In the genomic region with DNA sequence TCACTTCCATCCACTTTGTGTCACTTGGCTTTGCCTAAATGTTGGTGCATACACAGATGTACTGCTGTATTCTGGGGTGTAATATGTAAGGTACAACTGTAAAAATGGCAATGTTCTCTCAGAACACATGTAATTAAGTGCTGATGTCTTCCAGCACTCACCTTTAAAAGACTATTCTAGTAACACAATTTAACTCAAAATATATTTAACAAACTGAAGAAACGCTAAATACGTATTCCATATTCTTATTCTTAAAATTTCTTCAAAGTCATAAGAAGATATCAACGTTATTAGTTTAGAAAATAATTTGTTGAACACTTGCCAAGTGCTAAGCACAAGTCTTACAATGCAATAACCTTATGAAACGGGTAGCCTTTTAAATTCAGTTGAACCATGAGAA, we compare ENCODE assay signal across 15 cellular contexts. TPM values are rescaled to one million over a fixed set of nuclear protein-coding genes. Genes with fewer than 3 reads are reported as not detected.
DNase-seq lines count a peak whose midpoint lies in the region; ATAC-seq, FAIRE-seq and TF ChIP-seq lines count a peak whose summit lies in the region.
"Had no signal": no experiment of that assay in that cellular context is flagged by ENCODE, and none has a peak within 500 bp of the region (broad histone marks: within the 10 kb centered on the region; RNA-seq: fewer than 3 reads in every experiment).

No MANE protein-coding gene starts in this region.

- peaks cover 90% of the 10 kb centered on the region for H3K79me2 ChIP-seq in ACC112 (ENCODE audit: control insufficient read depth, insufficient read depth, low read length, unreplicated experiment)

- WGBS in small intestine, 3 donors, result 58 to 70% (median 66%) methylated on average over 4 of the region's 4 CpGs

- TF ChIP-seq CTCF in CD14-positive monocyte (IDR thresholded peaks at IDR 0.05), result no peak

- peak overlapping the region; percentile 75 for H3K27ac ChIP-seq in ACC112 (ENCODE audit: low read depth, low read length)
- H3K27ac ChIP-seq in naive thymus-derived CD4-positive, alpha-beta T cell (ENCODE audit: low read depth, low read length), result no peak overlapping the region
- no peak overlapping the region for H3K27ac ChIP-seq in small intestine (ENCODE audit: low read depth in 1 of 2, low read length in 1 of 2)

- POLR2A ChIA-PET in naive thymus-derived CD4-positive, alpha-beta T cell (lab: Charles Lee), result interaction anchor here (9.0 kb wide), 1 partner anchor 33 kb away, joined by 61 read pairs; a partner anchor contains a TSS

- H3K27ac Mint-ChIP-seq in CD14-positive monocyte, result peak overlapping the region in 4 of 7 donors; percentile 14 to 83 (median 41)
- H3K27ac Mint-ChIP-seq in activated T-helper 1 cell treated with anti-CD3 and anti-CD28 coated beads, Interleukin-12 subunit alpha, Interleukin-12 subunit beta, Interleukin-2, Interleukin-4 antibody, amounts not matched to agents 30 ng/mL and 10 ng/mL and 1 ng/mL, durations not matched to agents 14 hours and 24 hours and 36 hours, result peak overlapping the region; percentile 93
- peak overlapping the region in 8 of 9 donors; percentile 75 to 97 (median 84) for H3K27ac Mint-ChIP-seq in naive thymus-derived CD4-positive, alpha-beta T cell
- H3K27ac Mint-ChIP-seq: H9 had no signal

- H3K4me1 Mint-ChIP-seq in CD14-positive monocyte, result peaks cover 42% of the 10 kb centered on the region
- H3K4me1 Mint-ChIP-seq in activated T-helper 1 cell treated with anti-CD3 and anti-CD28 coated beads, Interleukin-12 subunit alpha, Interleukin-12 subunit beta, Interleukin-2, Interleukin-4 antibody, amounts not matched to agents 30 ng/mL and 10 ng/mL and 1 ng/mL, durations not matched to agents 14 hours and 24 hours and 36 hours (ENCODE audit: low read depth), result peaks cover 64% of the 10 kb centered on the region
- peaks cover 35 to 76% (median 69%) of the 10 kb centered on the region in 7 donors for H3K4me1 Mint-ChIP-seq in naive thymus-derived CD4-positive, alpha-beta T cell

- no peak for FAIRE-seq in small intestine (lab: Jason Lieb, UNC)

- CTCF ChIA-PET in naive thymus-derived CD4-positive, alpha-beta T cell (lab: Charles Lee), result interaction anchor here (0.8 to 5.8 kb wide), 4 partner anchors 10 to 362 kb away, joined by 3 to 51 read pairs (median 6); a partner anchor contains a TSS

- H3K4me3 Mint-ChIP-seq in CD14-positive monocyte, result no peak overlapping the region
- H3K4me3 Mint-ChIP-seq in activated T-helper 1 cell treated with anti-CD3 and anti-CD28 coated beads, Interleukin-12 subunit alpha, Interleukin-12 subunit beta, Interleukin-2, Interleukin-4 antibody, amounts not matched to agents 30 ng/mL and 10 ng/mL and 1 ng/mL, durations not matched to agents 14 hours and 24 hours and 36 hours, result peak overlapping the region; percentile 100
- peak overlapping the region in 7 of 10 donors; percentile 9 to 97 (median 85) for H3K4me3 Mint-ChIP-seq in naive thymus-derived CD4-positive, alpha-beta T cell
- H3K4me3 Mint-ChIP-seq: H9 had no signal

- peaks cover 19% of the 10 kb centered on the region for H3K4me1 ChIP-seq in ACC112 (ENCODE audit: control insufficient read depth, insufficient read depth, low read length, unreplicated experiment)
- peaks cover 20 to 22% of the 10 kb centered on the region in 2 donors for H3K4me1 ChIP-seq in naive thymus-derived CD4-positive, alpha-beta T cell (ENCODE audit: control insufficient read depth in 2 of 2, insufficient read depth in 2 of 2, low read length in 2 of 2)
- H3K4me1 ChIP-seq in small intestine (ENCODE audit: control insufficient read depth in 2 of 2, insufficient read depth in 1 of 2, low read depth in 1 of 2, low read length in 1 of 2), result peaks cover 0 to 14% of the 10 kb centered on the region in 2 donors

- no peak overlapping the region for H2AFZ ChIP-seq in ACC112 (ENCODE audit: low read length, unreplicated experiment)

- no peak for DNase-seq in CD14-positive monocyte (ENCODE audit: low spot score)
- no peak for DNase-seq in activated T-helper 1 cell treated with anti-CD3 and anti-CD28 coated beads, Interleukin-12 subunit alpha, Interleukin-12 subunit beta, Interleukin-2, Interleukin-4 antibody, amounts not matched to agents 30 ng/mL and 10 ng/mL and 1 ng/mL, durations not matched to agents 14 hours and 24 hours and 36 hours (ENCODE audit: low spot score)
- no peak for DNase-seq in naive thymus-derived CD4-positive, alpha-beta T cell
- DNase-seq in small intestine, result no peak
- DNase-seq in cerebellar cortex (ENCODE audit: low spot score), result no peak
- DNase-seq in RKO (ENCODE audit: low spot score), result no peak
- DNase-seq: central memory CD4-positive, alpha-beta T cell; foreskin melanocyte; H9; NCI-H2107; NCI-H748 treated with DMSO at 0.1 percent for 48 hours; Peyer's patch had no signal

- H3K9me3 ChIP-seq in naive thymus-derived CD4-positive, alpha-beta T cell (ENCODE audit: control insufficient read depth in 2 of 3, low read length in 3 of 3), result no peaks in the 10 kb centered on the region
- no peaks in the 10 kb centered on the region for H3K9me3 ChIP-seq in small intestine (ENCODE audit: control insufficient read depth, low read depth)
- H3K9me3 ChIP-seq: Peyer's patch had no signal

- H3K9me3 Mint-ChIP-seq in CD14-positive monocyte, result no peaks in the 10 kb centered on the region
- no peaks in the 10 kb centered on the region for H3K9me3 Mint-ChIP-seq in activated T-helper 1 cell treated with anti-CD3 and anti-CD28 coated beads, Interleukin-12 subunit alpha, Interleukin-12 subunit beta, Interleukin-2, Interleukin-4 antibody, amounts not matched to agents 30 ng/mL and 10 ng/mL and 1 ng/mL, durations not matched to agents 14 hours and 24 hours and 36 hours
- peaks cover 0 to 6% (median 0%) of the 10 kb centered on the region in 11 donors for H3K9me3 Mint-ChIP-seq in naive thymus-derived CD4-positive, alpha-beta T cell
- H3K9me3 Mint-ChIP-seq: memory B cell had no signal

- intact Hi-C loops in CD14-positive monocyte (cut with micrococcal nuclease), result loop anchor here in 1 of 2 donors (5.0 to 10.0 kb wide), 4 partner anchors 34 to 742 kb away; a partner anchor contains a TSS
- intact Hi-C loops in activated T-helper 1 cell treated with anti-CD3 and anti-CD28 coated beads, Interleukin-12 subunit alpha, Interleukin-12 subunit beta, Interleukin-2, Interleukin-4 antibody, amounts not matched to agents 30 ng/mL and 10 ng/mL and 1 ng/mL, durations not matched to agents 14 hours and 24 hours and 36 hours (cut with micrococcal nuclease), result loop anchor here (1.0 to 10.0 kb wide), 3 partner anchors 423 to 732 kb away; no protein-coding TSS in a partner anchor
- intact Hi-C loops in naive thymus-derived CD4-positive, alpha-beta T cell (cut with micrococcal nuclease), result loop anchor here (10.0 kb wide), 4 partner anchors 632 to 1728 kb away; a partner anchor contains a TSS

- no peaks in the 10 kb centered on the region for H3K36me3 Mint-ChIP-seq in CD14-positive monocyte
- peaks cover 29% of the 10 kb centered on the region for H3K36me3 Mint-ChIP-seq in activated T-helper 1 cell treated with anti-CD3 and anti-CD28 coated beads, Interleukin-12 subunit alpha, Interleukin-12 subunit beta, Interleukin-2, Interleukin-4 antibody, amounts not matched to agents 30 ng/mL and 10 ng/mL and 1 ng/mL, durations not matched to agents 14 hours and 24 hours and 36 hours (ENCODE audit: low read depth)
- peaks cover 0 to 31% (median 0%) of the 10 kb centered on the region in 5 donors for H3K36me3 Mint-ChIP-seq in naive thymus-derived CD4-positive, alpha-beta T cell

- no peaks in the 10 kb centered on the region for H3K36me3 ChIP-seq in ACC112 (ENCODE audit: insufficient read depth, low read length)
- peaks cover 0 to 4% (median 0%) of the 10 kb centered on the region in 3 experiments for H3K36me3 ChIP-seq in naive thymus-derived CD4-positive, alpha-beta T cell (ENCODE audit: control insufficient read depth in 2 of 3, insufficient read depth in 3 of 3, low read length in 3 of 3)
- no peaks in the 10 kb centered on the region for H3K36me3 ChIP-seq in small intestine (ENCODE audit: control insufficient read depth in 2 of 2, insufficient read depth in 2 of 2, low read length in 2 of 2)
- H3K36me3 ChIP-seq: Peyer's patch had no signal

- no peaks in the 10 kb centered on the region for H3K27me3 ChIP-seq in ACC112 (ENCODE audit: insufficient read depth, low read length)
- H3K27me3 ChIP-seq in naive thymus-derived CD4-positive, alpha-beta T cell (ENCODE audit: control insufficient read depth in 2 of 2, insufficient read depth in 2 of 2, low read length in 2 of 2), result no peaks in the 10 kb centered on the region
- H3K27me3 ChIP-seq in small intestine (ENCODE audit: control insufficient read depth in 2 of 2, insufficient read depth in 2 of 2, low read length in 2 of 2), result no peaks in the 10 kb centered on the region
- H3K27me3 ChIP-seq: Peyer's patch had no signal

- H3K4me3 ChIP-seq in ACC112 (ENCODE audit: low read depth, low read length) (peak overlapping the region; percentile 73), small intestine (ENCODE audit: low read depth in 1 of 2, low read length in 2 of 2) (no peak overlapping the region)
- no peak overlapping the region for H3K4me3 ChIP-seq in naive thymus-derived CD4-positive, alpha-beta T cell (ENCODE audit: low read length)
- H3K4me3 ChIP-seq: skin epidermis had no signal

- H3K27me3 Mint-ChIP-seq in CD14-positive monocyte (ENCODE audit: low read depth in 3 of 3), result peaks cover 0 to 2% (median 0%) of the 10 kb centered on the region in 3 donors
- H3K27me3 Mint-ChIP-seq in activated T-helper 1 cell treated with anti-CD3 and anti-CD28 coated beads, Interleukin-12 subunit alpha, Interleukin-12 subunit beta, Interleukin-2, Interleukin-4 antibody, amounts not matched to agents 30 ng/mL and 10 ng/mL and 1 ng/mL, durations not matched to agents 14 hours and 24 hours and 36 hours (ENCODE audit: insufficient read depth), result peaks cover 2% of the 10 kb centered on the region
- H3K27me3 Mint-ChIP-seq in naive thymus-derived CD4-positive, alpha-beta T cell, result no peaks in the 10 kb centered on the region
- H3K27me3 Mint-ChIP-seq: memory B cell had no signal

- ATAC-seq in naive thymus-derived CD4-positive, alpha-beta T cell, result no peak

RNA-seq across cellular contexts. Expression of a gene that starts 3.6 kb away (rescaled TPM):
- polyA plus RNA-seq in CD14-positive monocyte, result 10 to 100 TPM; 70.7 to 79.5 TPM
- total RNA-seq in activated T-helper 1 cell treated with anti-CD3 and anti-CD28 coated beads, Interleukin-12 subunit alpha, Interleukin-12 subunit beta, Interleukin-2, Interleukin-4 antibody, amounts not matched to agents 30 ng/mL and 10 ng/mL and 1 ng/mL, durations not matched to agents 14 hours and 24 hours and 36 hours, result 141 and 156 TPM in 2 replicates
- total RNA-seq in naive thymus-derived CD4-positive, alpha-beta T cell, result 10 to 100 TPM; 28.3 to 78.4 (median 40.8) TPM
- 10 to 100 TPM; 75.7 to 77.1 TPM for polyA plus RNA-seq in naive thymus-derived CD4-positive, alpha-beta T cell
- polyA plus RNA-seq in small intestine, result 100 to 1,000 TPM; 121 to 140 (median 129) TPM

RNA-seq across cellular contexts. Expression of a gene that starts 4.0 kb away (rescaled TPM):
- polyA plus RNA-seq in CD14-positive monocyte (1 to 10 TPM; 2.5 to 4.4 TPM), small intestine (10 to 100 TPM in 1 of 3 donors, 1 to 10 TPM in 2; 5.8 to 22.9 (median 6.2) TPM)
- total RNA-seq in activated T-helper 1 cell treated with anti-CD3 and anti-CD28 coated beads, Interleukin-12 subunit alpha, Interleukin-12 subunit beta, Interleukin-2, Interleukin-4 antibody, amounts not matched to agents 30 ng/mL and 10 ng/mL and 1 ng/mL, durations not matched to agents 14 hours and 24 hours and 36 hours, result 65.6 and 67.8 TPM in 2 replicates
- total RNA-seq in naive thymus-derived CD4-positive, alpha-beta T cell, result 10 to 100 TPM in 1 of 5 experiments, 1 to 10 TPM in 4; 1.4 to 41.8 (median 6.9) TPM
- polyA plus RNA-seq in naive thymus-derived CD4-positive, alpha-beta T cell, result 1 to 10 TPM; 2.7 to 3.1 TPM

RNA-seq across cellular contexts. Expression of a gene that starts 32.6 kb away (rescaled TPM):
- polyA plus RNA-seq in CD14-positive monocyte (10 to 100 TPM; 10.9 to 17.6 TPM), small intestine (10 to 100 TPM; 13.5 to 17.4 (median 13.8) TPM)
- total RNA-seq in activated T-helper 1 cell treated with anti-CD3 and anti-CD28 coated beads, Interleukin-12 subunit alpha, Interleukin-12 subunit beta, Interleukin-2, Interleukin-4 antibody, amounts not matched to agents 30 ng/mL and 10 ng/mL and 1 ng/mL, durations not matched to agents 14 hours and 24 hours and 36 hours, result 31.2 and 32.3 TPM in 2 replicates
- 10 to 100 TPM; 29.1 to 46.9 (median 35.3) TPM for total RNA-seq in naive thymus-derived CD4-positive, alpha-beta T cell
- 10 to 100 TPM; 24.9 to 36.0 TPM for polyA plus RNA-seq in naive thymus-derived CD4-positive, alpha-beta T cell

Comparison
In these comparisons a context has a peak if more than half of its experiments do, and no peak if none do; other contexts are left out.
1. H3K27ac Mint-ChIP-seq: peak in every context shown above with its lines; median percentile 93 in activated T-helper 1 cell treated with anti-CD3 and anti-CD28 coated beads, Interleukin-12 subunit alpha, Interleukin-12 subunit beta, Interleukin-2, Interleukin-4 antibody, amounts not matched to agents 30 ng/mL and 10 ng/mL and 1 ng/mL, durations not matched to agents 14 hours and 24 hours and 36 hours; 84 in naive thymus-derived CD4-positive, alpha-beta T cell; 41 in CD14-positive monocyte.
2. H3K4me3 Mint-ChIP-seq: peak in activated T-helper 1 cell treated with anti-CD3 and anti-CD28 coated beads, Interleukin-12 subunit alpha, Interleukin-12 subunit beta, Interleukin-2, Interleukin-4 antibody, amounts not matched to agents 30 ng/mL and 10 ng/mL and 1 ng/mL, durations not matched to agents 14 hours and 24 hours and 36 hours (single experiment) and naive thymus-derived CD4-positive, alpha-beta T cell (7 of 10); none in CD14-positive monocyte (0 of 2).